In genomic region chr9:123470121-123470851, GRCh38 we compare ENCODE assay signal across 18 cellular contexts.
DNase-seq lines count a peak whose midpoint lies in the region; ATAC-seq and TF ChIP-seq lines count a peak whose summit lies in the region.
"Had no signal": no experiment of that assay in that cellular context is flagged by ENCODE, and none has a peak within 500 bp of the region (broad histone marks: within the 10 kb centered on the region; RNA-seq: fewer than 3 reads in every experiment).

No MANE protein-coding gene starts in this region.

- no peak overlapping the region for H3K4me3 Mint-ChIP-seq in endodermal cell
- H3K4me3 Mint-ChIP-seq in activated T-helper 17 cell treated with anti-CD3 and anti-CD28 coated beads, Interleukin-2, amount 50 U/mL, for 72 hours: no peak overlapping the region
- H3K4me3 Mint-ChIP-seq: activated CD4-positive, alpha-beta T cell treated with anti-CD3 and anti-CD28 coated beads, Interleukin-2, amount 10 ng/mL, durations not matched to agents 7 days and 5 days; CD8-positive, alpha-beta memory T cell had no signal

- H3K27ac Mint-ChIP-seq in endodermal cell: peak overlapping the region; percentile 78
- H3K27ac Mint-ChIP-seq in activated T-helper 17 cell treated with anti-CD3 and anti-CD28 coated beads, Interleukin-2, amount 50 U/mL, for 72 hours: no peak overlapping the region
- H3K27ac Mint-ChIP-seq: activated CD4-positive, alpha-beta T cell treated with anti-CD3 and anti-CD28 coated beads, Interleukin-2, amount 10 ng/mL, durations not matched to agents 7 days and 5 days had no signal

- H3K4me1 Mint-ChIP-seq in endodermal cell: peaks cover 28% of the 10 kb centered on the region
- H3K4me1 Mint-ChIP-seq in activated T-helper 17 cell treated with anti-CD3 and anti-CD28 coated beads, Interleukin-2, amount 50 U/mL, for 72 hours: no peaks in the 10 kb centered on the region
- H3K4me1 Mint-ChIP-seq: activated CD4-positive, alpha-beta T cell treated with anti-CD3 and anti-CD28 coated beads, Interleukin-2, amount 10 ng/mL, durations not matched to agents 7 days and 5 days; CD8-positive, alpha-beta memory T cell had no signal

- no peak for TF ChIP-seq CTCF in endodermal cell (conservative IDR thresholded peaks at IDR 0.05)

- no peaks in the 10 kb centered on the region for H3K36me3 Mint-ChIP-seq in endodermal cell (ENCODE audit: low read depth)
- H3K36me3 Mint-ChIP-seq in activated T-helper 17 cell treated with anti-CD3 and anti-CD28 coated beads, Interleukin-2, amount 50 U/mL, for 72 hours (ENCODE audit: low read depth): no peaks in the 10 kb centered on the region

- no peaks in the 10 kb centered on the region for H3K36me3 ChIP-seq in endodermal cell (ENCODE audit: control insufficient read depth, insufficient read depth, low read length)
- H3K36me3 ChIP-seq: lower lobe of right lung, right atrium auricular region had no signal

- H3K27me3 Mint-ChIP-seq in endodermal cell (ENCODE audit: insufficient read depth): no peaks in the 10 kb centered on the region
- no peaks in the 10 kb centered on the region for H3K27me3 Mint-ChIP-seq in activated T-helper 17 cell treated with anti-CD3 and anti-CD28 coated beads, Interleukin-2, amount 50 U/mL, for 72 hours
- H3K27me3 Mint-ChIP-seq: activated CD4-positive, alpha-beta T cell treated with anti-CD3 and anti-CD28 coated beads, Interleukin-2, amount 10 ng/mL, durations not matched to agents 7 days and 5 days; CD8-positive, alpha-beta memory T cell had no signal

- H3K4me3 ChIP-seq in endodermal cell (ENCODE audit: low read length): no peak overlapping the region
- H3K4me3 ChIP-seq: lower lobe of right lung, right atrium auricular region had no signal

- no peaks in the 10 kb centered on the region for H3K27me3 ChIP-seq in endodermal cell (ENCODE audit: control insufficient read depth, insufficient read depth, low read length, poor library complexity, severe bottlenecking)
- H3K27me3 ChIP-seq: right atrium auricular region had no signal

- H3K4me1 ChIP-seq in endodermal cell (ENCODE audit: control insufficient read depth, insufficient read depth, low read length): no peaks in the 10 kb centered on the region
- H3K4me1 ChIP-seq: lower lobe of right lung had no signal

- no peaks in the 10 kb centered on the region for H3K9me3 Mint-ChIP-seq in endodermal cell
- H3K9me3 Mint-ChIP-seq in activated T-helper 17 cell treated with anti-CD3 and anti-CD28 coated beads, Interleukin-2, amount 50 U/mL, for 72 hours: no peaks in the 10 kb centered on the region
- H3K9me3 Mint-ChIP-seq: activated CD4-positive, alpha-beta T cell treated with anti-CD3 and anti-CD28 coated beads, Interleukin-2, amount 10 ng/mL, durations not matched to agents 7 days and 5 days; CD8-positive, alpha-beta memory T cell had no signal

- in situ Hi-C loops in KBM-7 (cut with MboI; ENCODE audit: low pct_unique_long_range_greater_than_20kb, low sequenced_read_pairs): no loop called here

- no peak overlapping the region for H3K27ac ChIP-seq in endodermal cell (ENCODE audit: low read depth, low read length)
- H3K27ac ChIP-seq: lower lobe of right lung, right atrium auricular region had no signal

- WGBS in endodermal cell (ENCODE audit: insufficient coverage in 1 of 2, insufficient read length in 1 of 2), 2 experiments: 86% methylated on average over 12 to 15 of the region's 15 CpGs

- DNase-seq in KBM-7 (peak; percentile 54), OCI-M1 (lab: John Stamatoyannopoulos, UW) (peak; percentile 78), endodermal cell (no peak), pons (ENCODE audit: low spot score) (peak; percentile 20), DMS153 treated with DMSO at 0.1 percent for 48 hours (lab: John Stamatoyannopoulos, UW; ENCODE audit: unreplicated experiment) (no peak), DMS79 treated with DMSO at 0.1 percent for 48 hours (lab: John Stamatoyannopoulos, UW) (no peak), HUDEP-2 (lab: John Stamatoyannopoulos, UW; ENCODE audit: unreplicated experiment in 76 of 76) (no peak)
- DNase-seq: activated CD4-positive, alpha-beta T cell treated with anti-CD3 and anti-CD28 coated beads, Interleukin-2, amount 10 ng/mL, durations not matched to agents 7 days and 5 days; activated effector memory CD4-positive, alpha-beta T cell treated with Interleukin-2 at 50 U/mL for 16 hours; CD8-positive, alpha-beta memory T cell; dermis blood vessel endothelial cell; lower lobe of right lung; NCI-H1694 treated with DMSO at 0.1 percent for 48 hours; NK-92 treated with Interleukin-12 subunit alpha and Interleukin-12 subunit beta, amount 100 ng/mL, for 24 hours; stimulated activated CD4-positive, alpha-beta T cell treated with anti-CD3 and anti-CD28 coated beads, Interleukin-15, amount 100 ng/mL, for 24 hours; SW 1271 had no signal

- H3K9me3 ChIP-seq in endodermal cell (ENCODE audit: control insufficient read depth, low read length): no peaks in the 10 kb centered on the region
- H3K9me3 ChIP-seq: lower lobe of right lung, right atrium auricular region had no signal

- H3K9ac ChIP-seq in endodermal cell (ENCODE audit: extremely low read depth, low read length, poor library complexity, severe bottlenecking): no peak overlapping the region

- ATAC-seq in activated T-helper 17 cell treated with anti-CD3 and anti-CD28 coated beads, Interleukin-2, amount 50 U/mL, for 72 hours (replicated peaks): no peak

Comparison
In these comparisons a context has a peak if more than half of its experiments do, and no peak if none do; other contexts are left out.
1. DNase-seq: peak in KBM-7 (single experiment), OCI-M1 (single experiment) and pons (single experiment); none in endodermal cell (single experiment), DMS153 treated with DMSO at 0.1 percent for 48 hours (single experiment), DMS79 treated with DMSO at 0.1 percent for 48 hours (single experiment) and HUDEP-2 (0 of 76).